1 cellular context compared by ENCODE assay signal in genomic region chr17:20174588-20175265, GRCh38.
TF ChIP-seq lines count a peak whose summit lies in the region.

No MANE protein-coding gene starts in this region.

TF ChIP-seq in GM23338, 12 proteins besides CTCF, POLR2A, EP300 and RAD21 (continued from another document):
- TF ChIP-seq REST (IDR thresholded peaks at IDR 0.05; ENCODE audit: unreplicated experiment) (no peak), ETS1 (IDR thresholded peaks at IDR 0.05) (no peak), ZNF462 (CRISPR knock-in tag; IDR thresholded peaks at IDR 0.05) (no peak), ZNF114 (CRISPR knock-in tag; IDR thresholded peaks at IDR 0.05) (no peak), ZNF331 (CRISPR knock-in tag; IDR thresholded peaks at IDR 0.05; ENCODE audit: low read depth) (no peak), STAT1 (IDR thresholded peaks at IDR 0.05; ENCODE audit: unreplicated experiment) (no peak), EZH2phosphoT487 (IDR thresholded peaks at IDR 0.05; ENCODE audit: unreplicated experiment) (no peak), NANOG (IDR thresholded peaks at IDR 0.05; ENCODE audit: borderline replicate concordance) (no peak), JUNB (IDR thresholded peaks at IDR 0.05; ENCODE audit: unreplicated experiment) (no peak), EZH2 (IDR thresholded peaks at IDR 0.05; ENCODE audit: low read depth, unreplicated experiment) (no peak)
